ENCODE assay signal across 28 cellular contexts in genomic region chr18:68642003-68642402, GRCh38.
"Had no signal": no experiment of that assay in that cellular context is flagged by ENCODE, and none has a peak within 500 bp of the region (broad histone marks: within the 10 kb centered on the region; RNA-seq: fewer than 3 reads in every experiment).

No MANE protein-coding gene starts in this region.

- DNase-seq: activated CD4-positive, alpha-beta T cell treated with anti-CD3 and anti-CD28 coated beads for 4 hours; activated CD4-positive, alpha-beta T cell treated with anti-CD3 and anti-CD28 coated beads, Interleukin-2, amount 50 U/mL, for 48 hours; activated CD8-positive, alpha-beta memory T cell treated with anti-CD3 and anti-CD28 coated beads for 24 hours; activated effector memory CD4-positive, alpha-beta T cell treated with anti-CD3 and anti-CD28 coated beads, Interleukin-2, amount 50 U/mL, for 16 hours; activated naive CD4-positive, alpha-beta T cell treated with anti-CD3 and anti-CD28 coated beads for 36 hours; activated naive CD8-positive, alpha-beta T cell treated with anti-CD3 and anti-CD28 coated beads for 36 hours; adrenal gland; aorta; body of pancreas; dermis blood vessel endothelial cell; effector CD4-positive, alpha-beta T cell; foreskin keratinocyte; heart left ventricle; naive thymus-derived CD8-positive, alpha-beta T cell; occipital lobe; psoas muscle; sigmoid colon; small intestine; stimulated activated CD4-positive, alpha-beta T cell treated with anti-CD3 and anti-CD28 coated beads, Interleukin-4, amount 100 ng/mL, for 24 hours; stimulated activated naive CD8-positive, alpha-beta T cell treated with anti-CD3 and anti-CD28 coated beads, Interleukin-15, amount 100 ng/mL, for 72 hours; thyroid gland; upper lobe of right lung had no signal

- H3K36me3 ChIP-seq: adrenal gland, esophagus muscularis mucosa, heart left ventricle, sigmoid colon, thyroid gland, upper lobe of right lung had no signal

- H3K4me1 ChIP-seq: adrenal gland, body of pancreas, esophagus muscularis mucosa, foreskin keratinocyte, heart left ventricle, parathyroid adenoma, psoas muscle, sigmoid colon, thyroid gland, upper lobe of right lung had no signal

- H3K36me3 Mint-ChIP-seq: activated naive CD8-positive, alpha-beta T cell treated with anti-CD3 and anti-CD28 coated beads for 36 hours; mesothelial cell of epicardium; stimulated activated memory B cell treated with anti-CD40 and anti-IgM and Interleukin-4, amounts not matched to agents 10 μg/mL and 1 μg/mL and 100 μg/mL, for 72 hours had no signal

- H3K4me3 Mint-ChIP-seq: activated naive CD4-positive, alpha-beta T cell treated with anti-CD3 and anti-CD28 coated beads for 36 hours; activated naive CD8-positive, alpha-beta T cell treated with anti-CD3 and anti-CD28 coated beads for 36 hours; mesothelial cell of epicardium; naive thymus-derived CD8-positive, alpha-beta T cell; neural crest cell; stimulated activated memory B cell treated with anti-CD40 and anti-IgM and Interleukin-4, amounts not matched to agents 10 μg/mL and 1 μg/mL and 100 μg/mL, for 72 hours; stimulated activated naive CD8-positive, alpha-beta T cell treated with anti-CD3 and anti-CD28 coated beads, Interleukin-15, amount 100 ng/mL, for 72 hours had no signal

- ATAC-seq: body of pancreas; foreskin keratinocyte; heart left ventricle; naive thymus-derived CD8-positive, alpha-beta T cell; psoas muscle; stimulated activated memory B cell treated with anti-CD40 and anti-IgM and Interleukin-4, amounts not matched to agents 10 μg/mL and 1 μg/mL and 100 μg/mL, for 72 hours; stimulated activated naive CD8-positive, alpha-beta T cell treated with anti-CD3 and anti-CD28 coated beads, Interleukin-15, amount 100 ng/mL, for 72 hours; upper lobe of right lung had no signal

- H3K4me3 ChIP-seq: adrenal gland, body of pancreas, esophagus muscularis mucosa, heart left ventricle, psoas muscle, sigmoid colon, thyroid gland, upper lobe of right lung had no signal

- H3K27ac Mint-ChIP-seq: activated naive CD4-positive, alpha-beta T cell treated with anti-CD3 and anti-CD28 coated beads for 36 hours; activated naive CD8-positive, alpha-beta T cell treated with anti-CD3 and anti-CD28 coated beads for 36 hours; mesothelial cell of epicardium; naive thymus-derived CD8-positive, alpha-beta T cell; stimulated activated memory B cell treated with anti-CD40 and anti-IgM and Interleukin-4, amounts not matched to agents 10 μg/mL and 1 μg/mL and 100 μg/mL, for 72 hours; stimulated activated naive CD8-positive, alpha-beta T cell treated with anti-CD3 and anti-CD28 coated beads, Interleukin-15, amount 100 ng/mL, for 72 hours had no signal

- H3K27me3 ChIP-seq: adrenal gland, body of pancreas, esophagus muscularis mucosa, foreskin keratinocyte, heart left ventricle, sigmoid colon, thyroid gland, upper lobe of right lung had no signal

- H3K9me3 ChIP-seq: adrenal gland, body of pancreas, psoas muscle, sigmoid colon, thyroid gland, upper lobe of right lung had no signal

- H3K27ac ChIP-seq: adrenal gland, body of pancreas, esophagus muscularis mucosa, foreskin keratinocyte, heart left ventricle, parathyroid adenoma, psoas muscle, sigmoid colon, thyroid gland, upper lobe of right lung had no signal

- H3K4me1 Mint-ChIP-seq: activated naive CD8-positive, alpha-beta T cell treated with anti-CD3 and anti-CD28 coated beads for 36 hours; mesothelial cell of epicardium; naive thymus-derived CD8-positive, alpha-beta T cell; neural crest cell; stimulated activated memory B cell treated with anti-CD40 and anti-IgM and Interleukin-4, amounts not matched to agents 10 μg/mL and 1 μg/mL and 100 μg/mL, for 72 hours; stimulated activated naive CD8-positive, alpha-beta T cell treated with anti-CD3 and anti-CD28 coated beads, Interleukin-15, amount 100 ng/mL, for 72 hours had no signal

- FAIRE-seq: colon, small intestine had no signal
